In the genomic region with DNA sequence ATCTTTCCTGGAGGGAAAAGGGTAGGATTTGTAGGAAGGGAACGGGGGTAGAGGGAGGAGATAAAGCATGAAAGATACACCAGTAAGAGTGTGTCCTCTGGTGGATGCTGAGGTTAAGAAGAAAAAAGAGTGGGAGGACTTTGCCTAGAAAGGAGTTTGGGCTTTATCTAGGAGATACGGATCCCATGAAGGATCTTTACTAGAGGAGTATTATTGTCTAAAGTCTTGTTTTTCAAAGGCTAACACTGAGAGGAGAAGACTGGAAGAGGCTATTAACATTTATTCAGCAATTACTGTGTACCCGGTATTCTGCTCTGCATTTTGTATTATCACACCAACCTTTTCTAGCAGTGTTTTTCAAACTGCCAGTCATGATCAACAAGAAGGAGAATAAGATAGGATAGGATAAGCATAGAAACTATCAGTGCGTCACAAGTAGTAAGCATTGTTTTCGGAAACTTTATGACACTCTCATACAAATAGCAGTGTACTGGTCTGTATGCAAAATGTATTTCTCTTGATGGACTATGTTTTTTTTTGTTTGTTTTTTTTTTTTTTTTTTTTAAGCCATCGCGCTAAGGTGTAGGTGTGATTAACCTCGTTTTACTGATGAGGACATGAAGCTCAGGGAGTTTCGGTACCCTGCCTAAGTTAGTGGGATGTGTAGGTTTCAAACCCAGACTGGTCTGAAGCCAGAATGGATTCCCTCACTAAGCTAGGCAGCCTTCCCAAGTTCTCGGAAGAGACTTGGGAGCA, we compare ENCODE assay signal across 8 cellular contexts. TPM values are rescaled to one million over a fixed set of nuclear protein-coding genes. Genes with fewer than 3 reads are reported as not detected.
DNase-seq lines count a peak whose midpoint lies in the region; ATAC-seq and TF ChIP-seq lines count a peak whose summit lies in the region.

No MANE protein-coding gene starts in this region.

- peaks cover 36% of the 10 kb centered on the region for H3K4me1 Mint-ChIP-seq in activated naive CD8-positive, alpha-beta T cell treated with anti-CD3 and anti-CD28 coated beads for 36 hours

- H3K4me1 ChIP-seq in iPS-20b (ENCODE audit: insufficient read depth, low read length) (peaks cover 5% of the 10 kb centered on the region; the same call in 1 of the 2 replicates), stomach (peaks cover 10 to 47% (median 36%) of the 10 kb centered on the region in 4 donors)

- 31 to 41% (median 34%) methylated on average over 10 of the region's 10 CpGs for WGBS in stomach, 5 donors

- intact Hi-C loops in stomach (cut with DNase I; ENCODE audit: low total_unique reads): no loop called here

- no peak for TF ChIP-seq POLR2A in stomach (IDR thresholded peaks at IDR 0.05)

- peak overlapping the region; percentile 96 for H3K27ac Mint-ChIP-seq in activated naive CD8-positive, alpha-beta T cell treated with anti-CD3 and anti-CD28 coated beads for 36 hours

- no peak for TF ChIP-seq EP300 in stomach (IDR thresholded peaks at IDR 0.05)

- H3K4me3 Mint-ChIP-seq in activated naive CD8-positive, alpha-beta T cell treated with anti-CD3 and anti-CD28 coated beads for 36 hours: peak overlapping the region; percentile 86

- DNase-seq in NCI-H82 (lab: John Stamatoyannopoulos, UW) (peak; percentile 16), NCI-H82 treated with DMSO at 0.1 percent for 48 hours (lab: John Stamatoyannopoulos, UW; ENCODE audit: unreplicated experiment) (no peak), stomach (no peak), NCI-H345 treated with DMSO at 0.1 percent for 48 hours (lab: John Stamatoyannopoulos, UW; ENCODE audit: unreplicated experiment) (no peak), SKM-1 treated with dmso at 0.1 percent for 144 hours (lab: John Stamatoyannopoulos, UW; ENCODE audit: unreplicated experiment) (no peak)
- DNase-seq in activated naive CD8-positive, alpha-beta T cell treated with anti-CD3 and anti-CD28 coated beads for 36 hours: no peak

- no peak for ATAC-seq in GM18873 (IDR thresholded peaks at IDR 0.05; ENCODE audit: low FRiP score, unreplicated experiment)

- H3K27ac ChIP-seq in iPS-20b (ENCODE audit: low read length): peak overlapping the region; percentile 66
- peak overlapping the region; percentile 78 to 100 (median 100) for H3K27ac ChIP-seq in stomach

- TF ChIP-seq CTCF in stomach (IDR thresholded peaks at IDR 0.05): no peak

- H3K36me3 Mint-ChIP-seq in activated naive CD8-positive, alpha-beta T cell treated with anti-CD3 and anti-CD28 coated beads for 36 hours: peaks cover 14% of the 10 kb centered on the region

- H3K9ac ChIP-seq in iPS-20b (ENCODE audit: low read depth, low read length): peak overlapping the region; percentile 93

- no peaks in the 10 kb centered on the region for H3K27me3 Mint-ChIP-seq in activated naive CD8-positive, alpha-beta T cell treated with anti-CD3 and anti-CD28 coated beads for 36 hours

- peaks cover 13% of the 10 kb centered on the region for H3K36me3 ChIP-seq in iPS-20b (ENCODE audit: insufficient read depth, low read depth, low read length)
- H3K36me3 ChIP-seq in stomach: peaks cover 0 to 6% (median 5%) of the 10 kb centered on the region in 4 donors

- no peaks in the 10 kb centered on the region for H3K9me3 ChIP-seq in iPS-20b (ENCODE audit: insufficient read depth, low read depth, low read length)
- H3K9me3 ChIP-seq in stomach: no peaks in the 10 kb centered on the region

- H3K9me3 Mint-ChIP-seq in activated naive CD8-positive, alpha-beta T cell treated with anti-CD3 and anti-CD28 coated beads for 36 hours: no peaks in the 10 kb centered on the region

- H3K27me3 ChIP-seq in iPS-20b (ENCODE audit: insufficient read depth, low read length) (no peaks in the 10 kb centered on the region), stomach (no peaks in the 10 kb centered on the region)

- H3K4me3 ChIP-seq in iPS-20b (ENCODE audit: low read length) (peak overlapping the region; percentile 93), stomach (peak overlapping the region; percentile 63 to 74 (median 68))

RNA-seq across cellular contexts. Expression of a gene that starts 1.4 kb away (rescaled TPM):
- 10 to 100 TPM; 18.1 to 18.8 TPM for total RNA-seq in activated naive CD8-positive, alpha-beta T cell treated with anti-CD3 and anti-CD28 coated beads for 36 hours
- total RNA-seq in stomach: 10 to 100 TPM in 2 of 5 donors, 1 to 10 TPM in 2, under 1 TPM in 1; 0.87 to 22.8 (median 3.1) TPM
- polyA plus RNA-seq in stomach: 10 to 100 TPM in 1 of 3 donors, 1 to 10 TPM in 2; 4.7 to 11.9 (median 8.0) TPM

RNA-seq across cellular contexts. Expression of a gene that starts 43.7 kb away (rescaled TPM):
- not detected for total RNA-seq in activated naive CD8-positive, alpha-beta T cell treated with anti-CD3 and anti-CD28 coated beads for 36 hours
- total RNA-seq in stomach: 1 to 10 TPM in 1 of 5 donors, under 1 TPM in 1, not detected in 3; 0.92 to 3.0 TPM
- polyA plus RNA-seq in stomach: under 1 TPM; 0.31 to 0.38 (median 0.31) TPM

RNA-seq across cellular contexts. Expression of a gene that starts 46.7 kb away (rescaled TPM):
- 10 to 100 TPM; 56.1 to 61.1 TPM for total RNA-seq in activated naive CD8-positive, alpha-beta T cell treated with anti-CD3 and anti-CD28 coated beads for 36 hours
- total RNA-seq in stomach: 10 to 100 TPM in 4 of 5 donors, not detected in 1; 12.1 to 44.2 (median 19.8) TPM
- 10 to 100 TPM in 1 of 3 donors, 1 to 10 TPM in 2; 7.6 to 10.3 (median 8.6) TPM for polyA plus RNA-seq in stomach

RNA-seq across cellular contexts. Expression of a gene that starts 53.6 kb away (rescaled TPM):
- total RNA-seq in activated naive CD8-positive, alpha-beta T cell treated with anti-CD3 and anti-CD28 coated beads for 36 hours: 10 to 100 TPM; 15.3 to 17.1 TPM
- 10 to 100 TPM in 4 of 5 donors, 1 to 10 TPM in 1; 7.0 to 44.9 (median 22.2) TPM for total RNA-seq in stomach
- polyA plus RNA-seq in stomach: 10 to 100 TPM; 30.5 to 38.3 (median 32.1) TPM
